ENCODE assay signal across 21 cellular contexts in genomic region chr17:40129498-40129897, GRCh38. TPM values are rescaled to one million over a fixed set of nuclear protein-coding genes. Genes with fewer than 3 reads are reported as not detected.
DNase-seq lines count a peak whose midpoint lies in the region; ATAC-seq and TF ChIP-seq lines count a peak whose summit lies in the region.
"Had no signal": no experiment of that assay in that cellular context is flagged by ENCODE, and none has a peak within 500 bp of the region (broad histone marks: within the 10 kb centered on the region; RNA-seq: fewer than 3 reads in every experiment).

No MANE protein-coding gene starts in this region.

- TF ChIP-seq CTCF in Calu3 (IDR thresholded peaks at IDR 0.05; ENCODE audit: unreplicated experiment) (no peak), brain microvascular endothelial cell (IDR thresholded peaks at IDR 0.05; ENCODE audit: low read depth, low read length, missing control alignments) (peak; percentile 8), neural crest cell (conservative IDR thresholded peaks at IDR 0.05) (peak; percentile 31)

- no peaks in the 10 kb centered on the region for H3K27me3 ChIP-seq in brain microvascular endothelial cell (replicated peaks)

- intact Hi-C loops in Calu3 (cut with micrococcal nuclease; ENCODE audit: unreplicated experiment) = no loop called here

- no peaks in the 10 kb centered on the region for H3K27me3 Mint-ChIP-seq in Calu3 (ENCODE audit: unreplicated experiment)
- H3K27me3 Mint-ChIP-seq in neural crest cell (ENCODE audit: low read depth) = no peaks in the 10 kb centered on the region
- H3K27me3 Mint-ChIP-seq: central memory CD8-positive, alpha-beta T cell had no signal

- in situ Hi-C loops in brain microvascular endothelial cell (cut with HindIII; ENCODE audit: low pct_ligation_motif_present, low sequenced_read_pairs) = no loop called here

- no peak for ATAC-seq in GM19452 (IDR thresholded peaks at IDR 0.05; ENCODE audit: unreplicated experiment)
- no peak for ATAC-seq in GM18505 (IDR thresholded peaks at IDR 0.05; ENCODE audit: unreplicated experiment)
- ATAC-seq: right cardiac atrium, Right ventricle myocardium inferior had no signal

- H3K4me3 Mint-ChIP-seq in Calu3 (ENCODE audit: low read depth, unreplicated experiment) (no peak overlapping the region), neural crest cell (peak overlapping the region; percentile 33)
- H3K4me3 Mint-ChIP-seq: central memory CD8-positive, alpha-beta T cell had no signal

- no peak overlapping the region for H3K4me3 ChIP-seq in brain microvascular endothelial cell (ENCODE audit: low read depth, low read length)
- H3K4me3 ChIP-seq: left ventricle myocardium inferior had no signal

- CTCF ChIA-PET in Calu3 (lab: Charles Lee) = interaction anchor here (0.7 to 7.2 kb wide), 5 partner anchors 10 to 54 kb away, joined by 3 to 82 read pairs (median 6); partner anchors contain the start of gene CASC3

- peak; percentile 61 for DNase-seq in Calu3
- DNase-seq in MV-4-11 (lab: John Stamatoyannopoulos, UW) = peak; percentile 43
- DNase-seq in brain microvascular endothelial cell = no peak
- DNase-seq in neural crest cell (ENCODE audit: low read depth, low spot score) = no peak
- DNase-seq in activated CD4-positive, alpha-beta T cell treated with anti-CD3 and anti-CD28 coated beads, Interleukin-2, amount 50 U/mL, for 48 hours = no peak
- DNase-seq: activated CD4-positive, alpha-beta T cell treated with anti-CD3 and anti-CD28 coated beads, Interleukin-2, amount 50 U/mL, for 4 hours; activated T-cell treated with anti-CD3 and anti-CD28 coated beads, Interleukin-2, amount 50 U/mL, for 48 hours; COR-L47; effector memory CD4-positive, alpha-beta T cell; EL; Kasumi-1; left ventricle myocardium inferior; NCI-H1417 treated with DMSO at 0.1 percent for 48 hours; NCI-H524 treated with DMSO at 0.1 percent for 48 hours; right cardiac atrium; stimulated activated CD4-positive, alpha-beta T cell treated with anti-CD3 and anti-CD28 coated beads, Interleukin-15, amount 100 ng/mL, for 24 hours had no signal

- H3K4me1 Mint-ChIP-seq in Calu3 (ENCODE audit: low read depth, unreplicated experiment) (peaks cover 34% of the 10 kb centered on the region), neural crest cell (peaks cover 11% of the 10 kb centered on the region)

- no peak for TF ChIP-seq POLR2A in GM18505 (IDR thresholded peaks at IDR 0.05; ENCODE audit: borderline replicate concordance, extremely low read depth, insufficient read depth, insufficient read length)

- H3K27ac ChIP-seq in brain microvascular endothelial cell = no peak overlapping the region
- H3K27ac ChIP-seq: left ventricle myocardium inferior, VCaP had no signal

- H3K9me3 Mint-ChIP-seq in Calu3 (ENCODE audit: low read depth, unreplicated experiment) (no peaks in the 10 kb centered on the region), neural crest cell (no peaks in the 10 kb centered on the region)
- H3K9me3 Mint-ChIP-seq: central memory CD8-positive, alpha-beta T cell had no signal

- H3K36me3 ChIP-seq in brain microvascular endothelial cell (replicated peaks) = peaks cover 82% of the 10 kb centered on the region

- BruUV-seq in Calu3 (replicated peaks; lab: Mats Ljungman, UMichigan) = no TSS peak

- H3K27ac Mint-ChIP-seq in Calu3 (ENCODE audit: unreplicated experiment) = peak overlapping the region; percentile 2
- H3K27ac Mint-ChIP-seq in neural crest cell (ENCODE audit: unreplicated experiment) = no peak overlapping the region

- peaks cover 92% of the 10 kb centered on the region for H3K36me3 Mint-ChIP-seq in Calu3 (ENCODE audit: insufficient read depth, unreplicated experiment)
- H3K36me3 Mint-ChIP-seq in neural crest cell (ENCODE audit: low read depth) = peaks cover 42% of the 10 kb centered on the region

RNA-seq across cellular contexts. Expression of gene MSL1, which starts 7.7 kb away (rescaled TPM):
- total RNA-seq in Calu3 (2022) = 505 and 524 TPM in 2 replicates
- 147 and 153 TPM in 2 replicates for total RNA-seq in neural crest cell

RNA-seq across cellular contexts. Expression of gene CASC3, which starts 10.8 kb away (rescaled TPM):
- total RNA-seq in Calu3 (2022) (541 and 621 TPM in 2 replicates), neural crest cell (130 and 138 TPM in 2 replicates)

RNA-seq across cellular contexts. Expression of gene NR1D1, which starts 29.1 kb away (rescaled TPM):
- total RNA-seq in Calu3 (2022) = 35.0 and 36.4 TPM in 2 replicates
- 2.5 and 2.8 TPM in 2 replicates for total RNA-seq in neural crest cell

RNA-seq across cellular contexts. Expression of gene RAPGEFL1, which starts 47.8 kb away (rescaled TPM):
- total RNA-seq in Calu3 (2022) (57.9 and 86.3 TPM in 2 replicates), neural crest cell (23.3 and 24.1 TPM in 2 replicates)

Comparison
In these comparisons a context has a peak if more than half of its experiments do, and no peak if none do; other contexts are left out.
1. DNase-seq: peak in Calu3 (single experiment) and MV-4-11 (single experiment); none in brain microvascular endothelial cell (single experiment), neural crest cell (single experiment) and activated CD4-positive, alpha-beta T cell treated with anti-CD3 and anti-CD28 coated beads, Interleukin-2, amount 50 U/mL, for 48 hours (0 of 2).